In genomic region chr16:89570342-89570923, GRCh38 we compare ENCODE assay signal across 17 cellular contexts. TPM values are rescaled to one million over a fixed set of nuclear protein-coding genes. Genes with fewer than 3 reads are reported as not detected.
DNase-seq lines count a peak whose midpoint lies in the region; ATAC-seq, FAIRE-seq and TF ChIP-seq lines count a peak whose summit lies in the region.
"Had no signal": no experiment of that assay in that cellular context is flagged by ENCODE, and none has a peak within 500 bp of the region (broad histone marks: within the 10 kb centered on the region; RNA-seq: fewer than 3 reads in every experiment).

No MANE protein-coding gene starts in this region.

- peaks cover 44% of the 10 kb centered on the region for H3K4me1 Mint-ChIP-seq in stimulated activated naive CD8-positive, alpha-beta T cell treated with anti-CD3 and anti-CD28 coated beads, Interleukin-15, amount 100 ng/mL, for 72 hours

- no peak overlapping the region for H3K4me3 Mint-ChIP-seq in stimulated activated naive CD8-positive, alpha-beta T cell treated with anti-CD3 and anti-CD28 coated beads, Interleukin-15, amount 100 ng/mL, for 72 hours
- H3K4me3 Mint-ChIP-seq: CD4-positive, alpha-beta memory T cell had no signal

- H2AFZ ChIP-seq in trophoblast cell (ENCODE audit: insufficient read depth, low read length, poor library complexity), result no peak overlapping the region

- H3K4me3 ChIP-seq in kidney (ENCODE audit: low read length in 2 of 2), result no peak overlapping the region
- H3K4me3 ChIP-seq in trophoblast cell (ENCODE audit: low read depth, low read length), result no peak overlapping the region

- H3K79me1 ChIP-seq in trophoblast cell (ENCODE audit: low read length), result peaks cover 2% of the 10 kb centered on the region

- FAIRE-seq in kidney (lab: Jason Lieb, UNC), result no peak
- FAIRE-seq in RCC 7860 (lab: Jason Lieb, UNC), result no peak
- FAIRE-seq: GM12892 had no signal

- no peak overlapping the region for H3K23ac ChIP-seq in trophoblast cell (ENCODE audit: low read length)

- no peak overlapping the region for H3K18ac ChIP-seq in trophoblast cell (ENCODE audit: low read length)

- ATAC-seq in stimulated activated naive CD8-positive, alpha-beta T cell treated with anti-CD3 and anti-CD28 coated beads, Interleukin-15, amount 100 ng/mL, for 72 hours, result no peak
- no peak for ATAC-seq in stimulated activated naive CD8-positive, alpha-beta T cell treated with anti-CD3 and anti-CD28 coated beads, Interleukin-15, Interleukin-2, amounts not matched to agents 100 U/mL and 50 U/mL, for 24 hours

- no peaks in the 10 kb centered on the region for H3K9me3 Mint-ChIP-seq in stimulated activated naive CD8-positive, alpha-beta T cell treated with anti-CD3 and anti-CD28 coated beads, Interleukin-15, amount 100 ng/mL, for 72 hours
- H3K9me3 Mint-ChIP-seq: CD4-positive, alpha-beta memory T cell had no signal

- no peak overlapping the region for H2BK120ac ChIP-seq in trophoblast cell (ENCODE audit: insufficient read depth, low read length, poor library complexity)

- peak overlapping the region; percentile 6 for H2AK5ac ChIP-seq in trophoblast cell (ENCODE audit: low read length)

- no peak overlapping the region for H3K9ac ChIP-seq in kidney (ENCODE audit: low read length in 2 of 2)
- no peak overlapping the region for H3K9ac ChIP-seq in trophoblast cell (ENCODE audit: low read length)

- peak overlapping the region; percentile 21 to 25 for H3K27ac Mint-ChIP-seq in stimulated activated naive CD8-positive, alpha-beta T cell treated with anti-CD3 and anti-CD28 coated beads, Interleukin-15, amount 100 ng/mL, for 72 hours
- H3K27ac Mint-ChIP-seq: CD4-positive, alpha-beta memory T cell had no signal

- H3K4me2 ChIP-seq in trophoblast cell (ENCODE audit: low read length), result no peak overlapping the region

- no peak for TF ChIP-seq CTCF in kidney (IDR thresholded peaks at IDR 0.05; ENCODE audit: borderline replicate concordance, extremely low read depth, insufficient read depth)

- H3K4ac ChIP-seq in trophoblast cell (ENCODE audit: low read depth, low read length), result no peak overlapping the region

- H3K9me3 ChIP-seq in kidney (ENCODE audit: control insufficient read depth in 1 of 2, low read length in 2 of 2) (no peaks in the 10 kb centered on the region), trophoblast cell (ENCODE audit: insufficient read depth, low read depth, low read length) (peaks cover 3% of the 10 kb centered on the region)

- H4K91ac ChIP-seq in trophoblast cell (ENCODE audit: low read depth, low read length), result no peak overlapping the region

- no peak overlapping the region for H2BK5ac ChIP-seq in trophoblast cell (ENCODE audit: low read depth, low read length, poor library complexity)

- intact Hi-C loops in kidney (cut with DNase I), result loop anchor here (10.0 kb wide), 1 partner anchor 74 kb away; no protein-coding TSS in a partner anchor

- H3K36me3 ChIP-seq in kidney (ENCODE audit: control insufficient read depth in 1 of 2, insufficient read depth in 2 of 2, low read length in 2 of 2) (no peaks in the 10 kb centered on the region), trophoblast cell (ENCODE audit: control insufficient read depth in 1 of 2, insufficient read depth in 2 of 2, low read length in 2 of 2) (no peaks in the 10 kb centered on the region)

- peaks cover 8% of the 10 kb centered on the region for H3K27me3 ChIP-seq in trophoblast cell (ENCODE audit: insufficient read depth, low read length)

- no peak overlapping the region for H4K8ac ChIP-seq in trophoblast cell (ENCODE audit: low read depth, low read length)

- H3K27ac ChIP-seq in kidney (ENCODE audit: low read depth in 2 of 2, low read length in 2 of 2) (no peak overlapping the region), trophoblast cell (ENCODE audit: low read depth, low read length) (no peak overlapping the region)
- H3K27ac ChIP-seq: HL-60 had no signal

- no peaks in the 10 kb centered on the region for H3K79me2 ChIP-seq in trophoblast cell (ENCODE audit: control insufficient read depth, insufficient read depth, low read length, poor library complexity)

- no peak overlapping the region for H2BK12ac ChIP-seq in trophoblast cell (ENCODE audit: low read length)

- no peak overlapping the region for H3K14ac ChIP-seq in trophoblast cell (ENCODE audit: low read length)

- peaks cover 45% of the 10 kb centered on the region for H3K27me3 Mint-ChIP-seq in stimulated activated naive CD8-positive, alpha-beta T cell treated with anti-CD3 and anti-CD28 coated beads, Interleukin-15, amount 100 ng/mL, for 72 hours

- DNase-seq in stimulated activated naive CD8-positive, alpha-beta T cell treated with anti-CD3 and anti-CD28 coated beads, Interleukin-15, amount 100 ng/mL, for 72 hours, result no peak
- no peak for DNase-seq in stimulated activated naive CD8-positive, alpha-beta T cell treated with anti-CD3 and anti-CD28 coated beads, Interleukin-15, Interleukin-2, amounts not matched to agents 100 U/mL and 50 U/mL, for 24 hours
- peak; percentile 65 for DNase-seq in kidney
- no peak for DNase-seq in trophoblast cell
- no peak for DNase-seq in GDM1 (lab: John Stamatoyannopoulos, UW)
- DNase-seq in NCI-H2081 (lab: John Stamatoyannopoulos, UW), result no peak
- no peak for DNase-seq in RCC 7860 (ENCODE audit: low spot score)
- DNase-seq: ACHN; C1 segment of cervical spinal cord; CD4-positive, alpha-beta memory T cell; DMS79; HCEC 1CT; KBM-7 had no signal

- no peak overlapping the region for H4K12ac ChIP-seq in trophoblast cell (ENCODE audit: low read depth, low read length)

- no CpG with 5 or more reads among the region's 30 CpGs for WGBS in trophoblast cell (ENCODE audit: extremely low coverage, insufficient coverage, insufficient read length)

- peaks cover 11 to 18% of the 10 kb centered on the region in 2 donors for H3K4me1 ChIP-seq in kidney (ENCODE audit: control insufficient read depth in 1 of 2, insufficient read depth in 1 of 2, low read depth in 1 of 2, low read length in 2 of 2)
- H3K4me1 ChIP-seq in trophoblast cell (ENCODE audit: control insufficient read depth in 1 of 2, insufficient read depth in 2 of 2, low read length in 2 of 2), result peaks cover 18 to 22% of the 10 kb centered on the region in 2 experiments

RNA-seq across cellular contexts. Expression of gene CPNE7, which starts 5.1 kb away (rescaled TPM):
- 13.7 TPM for total RNA-seq in kidney
- 1.5 TPM for polyA plus RNA-seq in kidney (ENCODE audit: insufficient read depth, low read depth, low replicate concordance)
- polyA plus RNA-seq in trophoblast cell (2013), result 0.23 and 0.37 TPM in 2 replicates

RNA-seq across cellular contexts. Expression of gene RPL13, which starts 10.0 kb away (rescaled TPM):
- 1,694 TPM for total RNA-seq in kidney
- 3,146 TPM for polyA plus RNA-seq in kidney (ENCODE audit: insufficient read depth, low read depth, low replicate concordance)
- 2,265 and 2,343 TPM in 2 replicates for polyA plus RNA-seq in trophoblast cell (2013)

RNA-seq across cellular contexts. Expression of gene DPEP1, which starts 43.0 kb away (rescaled TPM):
- total RNA-seq in kidney, result 24.2 TPM
- 433 TPM for polyA plus RNA-seq in kidney (ENCODE audit: insufficient read depth, low read depth, low replicate concordance)
- 0.04 TPM in 1 of 2 replicates, not detected in the other for polyA plus RNA-seq in trophoblast cell (2013)
- total RNA-seq: CD4-positive, alpha-beta memory T cell; G401; H4 had no signal
- polyA plus RNA-seq: CD4-positive, alpha-beta memory T cell had no signal
